Comparison of ENCODE assay signal across 8 cellular contexts in the genomic region with DNA sequence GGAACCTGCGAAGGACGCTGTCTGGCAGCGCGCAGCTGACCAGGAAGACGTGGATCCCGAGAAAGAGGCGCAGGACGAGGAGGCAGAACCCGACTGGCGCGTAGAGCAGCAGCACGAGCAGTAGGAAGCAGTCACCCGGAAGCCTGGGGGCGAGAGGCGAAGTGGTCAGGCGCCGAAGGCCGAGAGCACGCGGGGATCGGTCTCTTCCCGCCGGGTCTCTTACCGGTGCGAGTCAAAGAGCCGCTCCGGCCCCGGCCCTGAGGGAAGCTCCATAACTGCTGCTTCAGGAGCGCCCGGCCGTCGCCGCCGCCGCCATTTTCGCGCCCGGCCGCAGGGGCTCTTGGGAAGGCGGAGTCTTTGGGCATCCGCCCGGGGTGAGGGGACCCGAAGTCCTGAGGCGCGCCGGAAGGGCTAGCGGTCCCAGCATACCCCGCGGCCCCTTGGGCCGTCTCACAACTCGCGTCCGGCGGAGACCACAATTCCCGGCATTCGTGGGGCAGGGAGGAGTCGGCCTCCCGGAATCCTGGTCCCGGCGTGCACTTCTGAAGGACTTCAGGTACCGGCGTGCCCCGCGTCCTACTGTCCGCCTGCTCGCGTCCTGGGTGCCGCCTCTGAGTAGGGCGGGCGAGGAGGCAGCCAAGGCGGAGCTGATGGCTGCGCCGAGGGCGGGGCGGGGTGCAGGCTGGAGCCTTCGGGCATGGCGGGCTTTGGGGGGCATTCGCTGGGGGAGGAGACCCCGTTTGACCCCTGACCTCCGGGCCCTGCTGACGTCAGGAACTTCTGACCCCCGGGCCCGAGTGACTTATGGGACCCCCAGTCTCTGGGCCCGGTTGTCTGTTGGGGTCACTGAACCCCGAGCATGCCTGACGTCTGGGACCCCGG. TPM values are rescaled to one million over a fixed set of nuclear protein-coding genes. Genes with fewer than 3 reads are reported as not detected.
DNase-seq lines count a peak whose midpoint lies in the region; ATAC-seq, FAIRE-seq and TF ChIP-seq lines count a peak whose summit lies in the region.

Gene AUP1, minus strand, starts transcription at position 350 of the 882 bp plus-strand sequence. Its CDS starts 77 bp downstream, at position 273.
Gene HTRA2, plus strand, starts transcription at position 577 of the 882 bp plus-strand sequence. Its CDS starts 74 bp downstream, at position 651.

- no peak within 1 kb of the TSS for H3K23ac ChIP-seq in H1 (ENCODE audit: insufficient read length)
- H3K23ac ChIP-seq in mesenchymal stem cell (ENCODE audit: low read length in 2 of 2): peak within 1 kb of the TSS in 1 of 2 experiments; percentile 71

- no peak within 1 kb of the TSS for H2BK20ac ChIP-seq in H1 (ENCODE audit: low read length)

- peak; percentile 85 for FAIRE-seq in HTR-8/SVneo (lab: Jason Lieb, UNC)
- no peak for FAIRE-seq in H1 (lab: Jason Lieb, UNC)

- H3K4me2 ChIP-seq in H1 (ENCODE audit: insufficient read depth in 1 of 2, low read depth in 2 of 2, low read length in 2 of 2) (peak within 1 kb of the TSS; percentile 84 to 94), mesenchymal stem cell (ENCODE audit: low read length, poor library complexity, severe bottlenecking) (peak within 1 kb of the TSS; percentile 92)

- H2BK120ac ChIP-seq in H1 (replicated peaks; ENCODE audit: low read depth, low read length) (no peak within 1 kb of the TSS), mesenchymal stem cell (ENCODE audit: low read depth, low read length) (peak within 1 kb of the TSS; percentile 45)

- H3K79me1 ChIP-seq in H1 (ENCODE audit: low read depth, low read length) (peaks cover 10% of the 10 kb centered on the region), mesenchymal stem cell (replicated peaks; ENCODE audit: low read length, poor library complexity, severe bottlenecking) (peaks cover 29% of the 10 kb centered on the region)

- no peak within 1 kb of the TSS for H3K14ac ChIP-seq in H1 (ENCODE audit: insufficient read length)
- H3K14ac ChIP-seq in mesenchymal stem cell (ENCODE audit: low read length in 2 of 2): peak within 1 kb of the TSS in 1 of 2 experiments; percentile 82

- H3K9ac ChIP-seq in H1 (replicated peaks in 1 of 4; ENCODE audit: extremely low read depth in 1 of 4, low read depth in 3 of 4, low read length in 3 of 4) (peak within 1 kb of the TSS; percentile 89 to 95 (median 94)), mesenchymal stem cell (ENCODE audit: low read length) (peak within 1 kb of the TSS; percentile 98)

- H3K9me3 ChIP-seq in H1 (ENCODE audit: insufficient read depth in 2 of 2, low read depth in 1 of 2, low read length in 1 of 2) (no peaks in the 10 kb centered on the region), mesenchymal stem cell (ENCODE audit: control insufficient read depth, low read length) (no peaks in the 10 kb centered on the region)

- H3K56ac ChIP-seq in H1 (replicated peaks; ENCODE audit: insufficient read length, low read depth, low read length): peak within 1 kb of the TSS; percentile 75

- peak in 1 of 2 experiments; percentile 5; a peak in 1 of 3 replicates for TF ChIP-seq EP300 in H1 (IDR thresholded peaks at IDR 0.05; ENCODE audit: borderline replicate concordance in 1 of 2, low read depth in 2 of 2, low read length in 2 of 2)

- peak within 1 kb of the TSS; percentile 48 for H4K91ac ChIP-seq in H1 (replicated peaks; ENCODE audit: insufficient read length, low read length)
- peak within 1 kb of the TSS; percentile 86 for H4K91ac ChIP-seq in mesenchymal stem cell (ENCODE audit: low read length)

- H3K36me3 ChIP-seq in H1 (ENCODE audit: control insufficient read depth in 2 of 4, insufficient read depth in 4 of 4, low read length in 3 of 4) (peaks cover 6 to 31% (median 25%) of the 10 kb centered on the region in 4 experiments; a peak in 7 of 8 replicates), mesenchymal stem cell (ENCODE audit: control insufficient read depth in 1 of 2, insufficient read depth in 2 of 2, low read depth in 1 of 2, low read length in 2 of 2) (peaks cover 49 to 67% of the 10 kb centered on the region in 2 experiments)

- H3K27me3 ChIP-seq in H1 (replicated peaks in 1 of 4; ENCODE audit: control insufficient read depth in 3 of 4, extremely low read depth in 1 of 4, insufficient read depth in 3 of 4, low read length in 3 of 4): no peaks in the 10 kb centered on the region; a peak in 1 of 7 replicates
- H3K27me3 ChIP-seq in mesenchymal stem cell (ENCODE audit: control insufficient read depth in 1 of 2, insufficient read depth in 1 of 2, low read length in 2 of 2): no peaks in the 10 kb centered on the region

- peak within 1 kb of the TSS; percentile 94 for H2BK5ac ChIP-seq in H1 (ENCODE audit: low read depth, low read length)
- peak within 1 kb of the TSS; percentile 81 for H2BK5ac ChIP-seq in mesenchymal stem cell (ENCODE audit: low read depth, low read length, poor library complexity, severe bottlenecking)

- peak within 1 kb of the TSS; percentile 85 to 99 (median 92) for H3K4me3 ChIP-seq in H1 (ENCODE audit: extremely low read depth in 1 of 4, insufficient read depth in 2 of 4, low read depth in 3 of 4, low read length in 4 of 4)
- peak within 1 kb of the TSS; percentile 80 to 97 for H3K4me3 ChIP-seq in mesenchymal stem cell (ENCODE audit: insufficient read depth in 1 of 2, low read depth in 1 of 2, low read length in 2 of 2)

- ATAC-seq in GM21360 (IDR thresholded peaks at IDR 0.05; ENCODE audit: unreplicated experiment): peak; percentile 71

- 1% methylated on average over 69 of the region's 87 CpGs; no CpG with 5 or more reads in 1 of the 2 experiments for WGBS in H1 (ENCODE audit: extremely low coverage in 1 of 2, insufficient coverage in 1 of 2, insufficient read length in 1 of 2, insufficient replicate concordance in 2 of 2, low coverage in 1 of 2, low lambda C conversion rate in 2 of 2, missing lambda C conversion rate in 1 of 2), 2 experiments
- under 1% methylated on average over 83 of the region's 87 CpGs for WGBS in mesenchymal stem cell

- H4K20me1 ChIP-seq in H1 (replicated peaks in 1 of 2; ENCODE audit: control insufficient read depth in 1 of 2, insufficient read depth in 2 of 2, low read length in 2 of 2): peaks cover 3 to 6% of the 10 kb centered on the region in 2 experiments

- 0 out of 4 replicates have a peak, but pooled peaks of 1 of the 2 experiments have one; percentile 3 for TF ChIP-seq RAD21 in H1 (IDR thresholded peaks at IDR 0.05 in 1 of 2, conservative IDR thresholded peaks at IDR 0.05 in 1 of 2; ENCODE audit: low read depth in 2 of 2, low read length in 2 of 2)

- no peak for TF ChIP-seq CTCF in H1 (IDR thresholded peaks at IDR 0.05; ENCODE audit: control extremely low read depth in 1 of 3, insufficient read depth in 1 of 3, low read depth in 1 of 3, low read length in 3 of 3)

- peaks cover 9% of the 10 kb centered on the region; the same call in 1 of the 2 replicates for H3K23me2 ChIP-seq in H1 (ENCODE audit: low read depth, low read length)

- H3K18ac ChIP-seq in H1 (ENCODE audit: extremely low read depth, low read length) (peak within 1 kb of the TSS; percentile 85; the same call in 1 of the 2 replicates), mesenchymal stem cell (ENCODE audit: low read depth in 1 of 2, low read length in 2 of 2) (peak within 1 kb of the TSS; percentile 93)

- H2AK5ac ChIP-seq in H1 (ENCODE audit: low read depth, low read length) (peak within 1 kb of the TSS; percentile 61; the same call in 1 of the 2 replicates), mesenchymal stem cell (ENCODE audit: low read length, severe bottlenecking) (no peak within 1 kb of the TSS)

- H2BK12ac ChIP-seq in H1 (ENCODE audit: low read depth, low read length) (no peak within 1 kb of the TSS; the same call in 1 of the 2 replicates), mesenchymal stem cell (ENCODE audit: low read length in 2 of 2) (peak within 1 kb of the TSS in 1 of 2 experiments; percentile 64)

- TF ChIP-seq POLR2A in H1 (IDR thresholded peaks at IDR 0.05; ENCODE audit: control extremely low read depth in 1 of 2, low read depth in 2 of 2, low read length in 2 of 2): peak in 1 of 2 experiments; percentile 94; a peak in 2 of 3 replicates

- peak within 1 kb of the TSS; percentile 87 for H3K4ac ChIP-seq in H1 (replicated peaks; ENCODE audit: insufficient read length, low read depth, low read length)
- H3K4ac ChIP-seq in mesenchymal stem cell (ENCODE audit: low read depth in 1 of 2, low read length in 2 of 2): peak within 1 kb of the TSS; percentile 52 to 77

- peak within 1 kb of the TSS; percentile 81 for H4K5ac ChIP-seq in H1 (ENCODE audit: insufficient read length, low read depth, low read length)

- peak within 1 kb of the TSS; percentile 90 for H3K27ac ChIP-seq in H1 (ENCODE audit: low read depth, low read length)
- peak within 1 kb of the TSS; percentile 77 for H3K27ac ChIP-seq in mesenchymal stem cell (ENCODE audit: low read length, poor library complexity, severe bottlenecking)

- CTCF ChIA-PET in H1 (lab: Charles Lee; ENCODE audit: partially characterized antibody): interaction anchor here (0.9 to 7.0 kb wide), 9 partner anchors 9 to 62 kb away, joined by 3 to 53 read pairs (median 4); partner anchors contain the start of genes CCDC142, MRPL53 and TTC31

- H3K4me1 ChIP-seq in H1 (replicated peaks in 1 of 4; ENCODE audit: control insufficient read depth in 3 of 4, insufficient read depth in 4 of 4, low read length in 3 of 4) (peaks cover 4 to 13% (median 6%) of the 10 kb centered on the region in 4 experiments; a peak in 6 of 7 replicates), mesenchymal stem cell (ENCODE audit: control insufficient read depth, insufficient read depth, low read depth, low read length) (peaks cover 17% of the 10 kb centered on the region)

- DNase-seq in COLO668 (lab: John Stamatoyannopoulos, UW; ENCODE audit: unreplicated experiment) (peak; percentile 99), HTR-8/SVneo (ENCODE audit: insufficient read length, low spot score) (peak; percentile 99), NOMO-1 treated with dmso at 0.1 percent for 144 hours (lab: John Stamatoyannopoulos, UW; ENCODE audit: unreplicated experiment) (peak; percentile 97), H1 (ENCODE audit: low read depth in 1 of 2, low spot score in 2 of 2) (peak; percentile 94 to 95), mesenchymal stem cell (peak; percentile 99)
- DNase-seq in activated CD8-positive, alpha-beta memory T cell treated with anti-CD3 and anti-CD28 coated beads for 48 hours (ENCODE audit: low read depth in 2 of 3, low spot score in 2 of 3): peak; percentile 77 to 90 (median 80)
- peak; percentile 78 for DNase-seq in stimulated activated CD8-positive, alpha-beta memory T cell treated with anti-CD3 and anti-CD28 coated beads, Interleukin-12 subunit alpha, Interleukin-12 subunit beta, amount 100 ng/mL, for 4 hours (ENCODE audit: low read depth)

- H4K8ac ChIP-seq in H1 (ENCODE audit: extremely low read depth, insufficient read depth, low read length) (peak within 1 kb of the TSS; percentile 97), mesenchymal stem cell (ENCODE audit: low read length) (peak within 1 kb of the TSS; percentile 96)

- H3K79me2 ChIP-seq in H1 (ENCODE audit: control insufficient read depth in 1 of 2, insufficient read depth in 2 of 2, low read length in 2 of 2): peaks cover 0 to 18% of the 10 kb centered on the region in 2 experiments; a peak in 2 of 4 replicates

- POLR2A ChIA-PET in H1 (lab: Charles Lee; ENCODE audit: partially characterized antibody): interaction anchor here (0.8 to 5.9 kb wide), 21 partner anchors 9 to 102 kb away, joined by 3 to 73 read pairs (median 9); partner anchors contain the start of genes CCDC142, LBX2, LOXL3 and MRPL53

- H2BK15ac ChIP-seq in H1 (ENCODE audit: low read length): peak within 1 kb of the TSS; percentile 63; the same call in 1 of the 2 replicates
- peak within 1 kb of the TSS; percentile 44 for H2BK15ac ChIP-seq in mesenchymal stem cell (ENCODE audit: low read depth, poor library complexity, severe bottlenecking)

- H2AFZ ChIP-seq in H1 (ENCODE audit: low read length) (peak within 1 kb of the TSS; percentile 93; the same call in 1 of the 2 replicates), mesenchymal stem cell (ENCODE audit: low read depth, low read length) (peak within 1 kb of the TSS; percentile 84)

RNA-seq across cellular contexts. Expression of gene AUP1, which starts in this region (rescaled TPM):
- 82.7 and 83.4 TPM in 2 replicates for total RNA-seq in H1 (2021; fragmentation: NEBNext Ultra II Directional; extraction: Animal tissue kit (Norgen Biotek cat#: 25700))
- polyA plus RNA-seq in H1 (2011; rRNA removed): 121 and 162 TPM in 2 replicates
- polyA plus RNA-seq in H1 (2011; cell fraction: cytosol; rRNA removed): 134 TPM
- 469 TPM for polyA plus RNA-seq in H1 (2011; cell fraction: nucleus; rRNA removed)
- polyA plus RNA-seq in H1 (2012, experiment 1 of 2): 82.2 to 98.1 TPM (median 92.2 TPM) in 4 replicates
- 103 TPM for polyA plus RNA-seq in H1 (2012, experiment 2 of 2)
- polyA plus RNA-seq in H1 (2013, experiment 1 of 2): 124 TPM
- 130 TPM for polyA plus RNA-seq in H1 (2013, experiment 2 of 2)
- polyA minus RNA-seq in H1 (2011; rRNA and poly(A)+ RNA removed): 63.7 and 83.7 TPM in 2 replicates
- polyA minus RNA-seq in H1 (2011; cell fraction: cytosol; rRNA and poly(A)+ RNA removed): 54.0 TPM
- 85.4 TPM for polyA minus RNA-seq in H1 (2011; cell fraction: nucleus; rRNA and poly(A)+ RNA removed)
- 81.1 TPM for polyA plus RNA-seq in mesenchymal stem cell (2013, experiment 1 of 2)
- polyA plus RNA-seq in mesenchymal stem cell (2013, experiment 2 of 2): 81.5 TPM

RNA-seq across cellular contexts. Expression of gene HTRA2, which starts in this region (rescaled TPM):
- total RNA-seq in H1 (2021; fragmentation: NEBNext Ultra II Directional; extraction: Animal tissue kit (Norgen Biotek cat#: 25700)): 21.6 and 24.6 TPM in 2 replicates
- 37.6 TPM in 2 replicates for polyA plus RNA-seq in H1 (2011; rRNA removed)
- 33.9 TPM for polyA plus RNA-seq in H1 (2011; cell fraction: cytosol; rRNA removed)
- 41.8 TPM for polyA plus RNA-seq in H1 (2011; cell fraction: nucleus; rRNA removed)
- polyA plus RNA-seq in H1 (2012, experiment 1 of 2): 22.7 to 30.7 TPM (median 27.3 TPM) in 4 replicates
- polyA plus RNA-seq in H1 (2012, experiment 2 of 2): 36.9 TPM
- polyA plus RNA-seq in H1 (2013, experiment 1 of 2): 19.1 TPM
- 18.5 TPM for polyA plus RNA-seq in H1 (2013, experiment 2 of 2)
- 27.1 and 32.7 TPM in 2 replicates for polyA minus RNA-seq in H1 (2011; rRNA and poly(A)+ RNA removed)
- 15.4 TPM for polyA minus RNA-seq in H1 (2011; cell fraction: cytosol; rRNA and poly(A)+ RNA removed)
- polyA minus RNA-seq in H1 (2011; cell fraction: nucleus; rRNA and poly(A)+ RNA removed): 27.5 TPM
- polyA plus RNA-seq in mesenchymal stem cell (2013, experiment 1 of 2): 21.6 TPM
- 20.7 TPM for polyA plus RNA-seq in mesenchymal stem cell (2013, experiment 2 of 2)

Comparison
In these comparisons a context has a peak if more than half of its experiments do, and no peak if none do; other contexts are left out.
1. Peak in every context shown above with its lines: DNase-seq, ATAC-seq, H3K4me3 ChIP-seq and H3K27ac ChIP-seq.